1 cellular context compared by ENCODE assay signal in the genomic region with DNA sequence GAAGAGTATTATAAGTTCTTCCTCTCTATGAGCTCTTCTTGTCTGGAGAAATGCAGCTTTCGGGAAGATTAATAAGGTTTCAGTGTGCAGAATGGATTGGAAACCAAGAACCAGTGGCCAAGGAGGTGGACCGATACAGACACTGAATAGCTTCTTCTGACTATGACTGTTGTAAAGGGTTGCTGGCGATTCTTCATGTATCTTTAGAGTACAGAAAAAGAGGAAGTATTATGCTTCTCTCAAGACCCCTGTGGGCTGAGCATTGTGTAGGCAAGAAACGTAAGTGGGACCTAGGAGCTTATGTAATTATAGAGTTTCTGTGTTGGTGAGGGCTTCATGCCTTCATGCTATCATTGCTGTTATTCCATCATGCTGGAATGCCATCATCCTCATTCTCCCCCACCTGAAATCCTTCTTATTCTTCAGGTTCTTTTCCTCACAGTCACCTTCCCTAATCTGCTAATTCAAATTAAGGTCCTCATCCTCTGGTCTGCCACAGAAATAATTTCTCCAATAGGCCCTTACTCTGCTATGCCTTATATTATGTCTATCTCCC.
TF ChIP-seq lines count a peak whose summit lies in the region.

No MANE protein-coding gene starts in this region.

TF ChIP-seq in GM12878, 131 proteins besides CTCF, POLR2A, EP300 and RAD21 (continued from another document and continues in another):
- TF ChIP-seq, protein P1, sequence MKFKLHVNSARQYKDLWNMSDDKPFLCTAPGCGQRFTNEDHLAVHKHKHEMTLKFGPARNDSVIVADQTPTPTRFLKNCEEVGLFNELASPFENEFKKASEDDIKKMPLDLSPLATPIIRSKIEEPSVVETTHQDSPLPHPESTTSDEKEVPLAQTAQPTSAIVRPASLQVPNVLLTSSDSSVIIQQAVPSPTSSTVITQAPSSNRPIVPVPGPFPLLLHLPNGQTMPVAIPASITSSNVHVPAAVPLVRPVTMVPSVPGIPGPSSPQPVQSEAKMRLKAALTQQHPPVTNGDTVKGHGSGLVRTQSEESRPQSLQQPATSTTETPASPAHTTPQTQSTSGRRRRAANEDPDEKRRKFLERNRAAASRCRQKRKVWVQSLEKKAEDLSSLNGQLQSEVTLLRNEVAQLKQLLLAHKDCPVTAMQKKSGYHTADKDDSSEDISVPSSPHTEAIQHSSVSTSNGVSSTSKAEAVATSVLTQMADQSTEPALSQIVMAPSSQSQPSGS (IDR thresholded peaks at IDR 0.05; ENCODE audit: low read length), result peak; percentile 70; the same call in 1 of the 2 replicates
- no peak for TF ChIP-seq BRCA1 (IDR thresholded peaks at IDR 0.05; ENCODE audit: low read depth, low read length)
- TF ChIP-seq RFX5 (IDR thresholded peaks at IDR 0.05; ENCODE audit: low read depth, low read length), result no peak
- TF ChIP-seq, protein P2, sequence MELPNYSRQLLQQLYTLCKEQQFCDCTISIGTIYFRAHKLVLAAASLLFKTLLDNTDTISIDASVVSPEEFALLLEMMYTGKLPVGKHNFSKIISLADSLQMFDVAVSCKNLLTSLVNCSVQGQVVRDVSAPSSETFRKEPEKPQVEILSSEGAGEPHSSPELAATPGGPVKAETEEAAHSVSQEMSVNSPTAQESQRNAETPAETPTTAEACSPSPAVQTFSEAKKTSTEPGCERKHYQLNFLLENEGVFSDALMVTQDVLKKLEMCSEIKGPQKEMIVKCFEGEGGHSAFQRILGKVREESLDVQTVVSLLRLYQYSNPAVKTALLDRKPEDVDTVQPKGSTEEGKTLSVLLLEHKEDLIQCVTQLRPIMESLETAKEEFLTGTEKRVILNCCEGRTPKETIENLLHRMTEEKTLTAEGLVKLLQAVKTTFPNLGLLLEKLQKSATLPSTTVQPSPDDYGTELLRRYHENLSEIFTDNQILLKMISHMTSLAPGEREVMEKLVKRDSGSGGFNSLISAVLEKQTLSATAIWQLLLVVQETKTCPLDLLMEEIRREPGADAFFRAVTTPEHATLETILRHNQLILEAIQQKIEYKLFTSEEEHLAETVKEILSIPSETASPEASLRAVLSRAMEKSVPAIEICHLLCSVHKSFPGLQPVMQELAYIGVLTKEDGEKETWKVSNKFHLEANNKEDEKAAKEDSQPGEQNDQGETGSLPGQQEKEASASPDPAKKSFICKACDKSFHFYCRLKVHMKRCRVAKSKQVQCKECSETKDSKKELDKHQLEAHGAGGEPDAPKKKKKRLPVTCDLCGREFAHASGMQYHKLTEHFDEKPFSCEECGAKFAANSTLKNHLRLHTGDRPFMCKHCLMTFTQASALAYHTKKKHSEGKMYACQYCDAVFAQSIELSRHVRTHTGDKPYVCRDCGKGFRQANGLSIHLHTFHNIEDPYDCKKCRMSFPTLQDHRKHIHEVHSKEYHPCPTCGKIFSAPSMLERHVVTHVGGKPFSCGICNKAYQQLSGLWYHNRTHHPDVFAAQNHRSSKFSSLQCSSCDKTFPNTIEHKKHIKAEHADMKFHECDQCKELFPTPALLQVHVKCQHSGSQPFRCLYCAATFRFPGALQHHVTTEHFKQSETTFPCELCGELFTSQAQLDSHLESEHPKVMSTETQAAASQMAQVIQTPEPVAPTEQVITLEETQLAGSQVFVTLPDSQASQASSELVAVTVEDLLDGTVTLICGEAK (IDR thresholded peaks at IDR 0.05; ENCODE audit: borderline replicate concordance), result no peak
- TF ChIP-seq, protein P3, sequence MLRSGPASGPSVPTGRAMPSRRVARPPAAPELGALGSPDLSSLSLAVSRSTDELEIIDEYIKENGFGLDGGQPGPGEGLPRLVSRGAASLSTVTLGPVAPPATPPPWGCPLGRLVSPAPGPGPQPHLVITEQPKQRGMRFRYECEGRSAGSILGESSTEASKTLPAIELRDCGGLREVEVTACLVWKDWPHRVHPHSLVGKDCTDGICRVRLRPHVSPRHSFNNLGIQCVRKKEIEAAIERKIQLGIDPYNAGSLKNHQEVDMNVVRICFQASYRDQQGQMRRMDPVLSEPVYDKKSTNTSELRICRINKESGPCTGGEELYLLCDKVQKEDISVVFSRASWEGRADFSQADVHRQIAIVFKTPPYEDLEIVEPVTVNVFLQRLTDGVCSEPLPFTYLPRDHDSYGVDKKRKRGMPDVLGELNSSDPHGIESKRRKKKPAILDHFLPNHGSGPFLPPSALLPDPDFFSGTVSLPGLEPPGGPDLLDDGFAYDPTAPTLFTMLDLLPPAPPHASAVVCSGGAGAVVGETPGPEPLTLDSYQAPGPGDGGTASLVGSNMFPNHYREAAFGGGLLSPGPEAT (IDR thresholded peaks at IDR 0.05; ENCODE audit: low read depth), result peak; percentile 67; the same call in 1 of the 2 replicates
- no peak for TF ChIP-seq CHD4 (IDR thresholded peaks at IDR 0.05)
- TF ChIP-seq STAT3 (IDR thresholded peaks at IDR 0.05; ENCODE audit: low read depth, low read length), result no peak
- TF ChIP-seq MTA3 (IDR thresholded peaks at IDR 0.05; ENCODE audit: borderline replicate concordance, low read length), result peak; percentile 47; the same call in 1 of the 2 replicates
- TF ChIP-seq NR2C1 (IDR thresholded peaks at IDR 0.05), result no peak
- no peak for TF ChIP-seq EZH2 (IDR thresholded peaks at IDR 0.05; ENCODE audit: borderline replicate concordance, control insufficient read depth, low read depth, low read length)
- TF ChIP-seq SIX5 (IDR thresholded peaks at IDR 0.05; ENCODE audit: low read depth, low read length, severe bottlenecking), result no peak
- no peak for TF ChIP-seq CEBPB (IDR thresholded peaks at IDR 0.05; ENCODE audit: borderline replicate concordance in 1 of 2, low read depth in 2 of 2, low read length in 2 of 2)
- TF ChIP-seq NBN (IDR thresholded peaks at IDR 0.05), result no peak
- no peak for TF ChIP-seq ZBED1 (IDR thresholded peaks at IDR 0.05; ENCODE audit: borderline replicate concordance)
- no peak for TF ChIP-seq ZNF384 (IDR thresholded peaks at IDR 0.05; ENCODE audit: borderline replicate concordance, low read depth, low read length)
- TF ChIP-seq NR2C2 (IDR thresholded peaks at IDR 0.05; ENCODE audit: borderline replicate concordance, control insufficient read depth, insufficient read length, low read depth), result no peak
- TF ChIP-seq ZNF622 (IDR thresholded peaks at IDR 0.05), result no peak
- peak; percentile 60; the same call in 1 of the 2 replicates for TF ChIP-seq EED (IDR thresholded peaks at IDR 0.05; ENCODE audit: low read depth)
- no peak for TF ChIP-seq SIN3A (IDR thresholded peaks at IDR 0.05; ENCODE audit: low read depth, low read length)
- TF ChIP-seq KLF5 (IDR thresholded peaks at IDR 0.05; ENCODE audit: partially characterized antibody), result no peak
- no peak for TF ChIP-seq SMAD1 (IDR thresholded peaks at IDR 0.05; ENCODE audit: low read depth, partially characterized antibody)
- TF ChIP-seq, protein P4, sequence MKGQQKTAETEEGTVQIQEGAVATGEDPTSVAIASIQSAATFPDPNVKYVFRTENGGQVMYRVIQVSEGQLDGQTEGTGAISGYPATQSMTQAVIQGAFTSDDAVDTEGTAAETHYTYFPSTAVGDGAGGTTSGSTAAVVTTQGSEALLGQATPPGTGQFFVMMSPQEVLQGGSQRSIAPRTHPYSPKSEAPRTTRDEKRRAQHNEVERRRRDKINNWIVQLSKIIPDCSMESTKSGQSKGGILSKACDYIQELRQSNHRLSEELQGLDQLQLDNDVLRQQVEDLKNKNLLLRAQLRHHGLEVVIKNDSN (IDR thresholded peaks at IDR 0.05; ENCODE audit: borderline replicate concordance, extremely low read length, insufficient read depth, low read depth, low read length), result no peak
- TF ChIP-seq, protein P5, sequence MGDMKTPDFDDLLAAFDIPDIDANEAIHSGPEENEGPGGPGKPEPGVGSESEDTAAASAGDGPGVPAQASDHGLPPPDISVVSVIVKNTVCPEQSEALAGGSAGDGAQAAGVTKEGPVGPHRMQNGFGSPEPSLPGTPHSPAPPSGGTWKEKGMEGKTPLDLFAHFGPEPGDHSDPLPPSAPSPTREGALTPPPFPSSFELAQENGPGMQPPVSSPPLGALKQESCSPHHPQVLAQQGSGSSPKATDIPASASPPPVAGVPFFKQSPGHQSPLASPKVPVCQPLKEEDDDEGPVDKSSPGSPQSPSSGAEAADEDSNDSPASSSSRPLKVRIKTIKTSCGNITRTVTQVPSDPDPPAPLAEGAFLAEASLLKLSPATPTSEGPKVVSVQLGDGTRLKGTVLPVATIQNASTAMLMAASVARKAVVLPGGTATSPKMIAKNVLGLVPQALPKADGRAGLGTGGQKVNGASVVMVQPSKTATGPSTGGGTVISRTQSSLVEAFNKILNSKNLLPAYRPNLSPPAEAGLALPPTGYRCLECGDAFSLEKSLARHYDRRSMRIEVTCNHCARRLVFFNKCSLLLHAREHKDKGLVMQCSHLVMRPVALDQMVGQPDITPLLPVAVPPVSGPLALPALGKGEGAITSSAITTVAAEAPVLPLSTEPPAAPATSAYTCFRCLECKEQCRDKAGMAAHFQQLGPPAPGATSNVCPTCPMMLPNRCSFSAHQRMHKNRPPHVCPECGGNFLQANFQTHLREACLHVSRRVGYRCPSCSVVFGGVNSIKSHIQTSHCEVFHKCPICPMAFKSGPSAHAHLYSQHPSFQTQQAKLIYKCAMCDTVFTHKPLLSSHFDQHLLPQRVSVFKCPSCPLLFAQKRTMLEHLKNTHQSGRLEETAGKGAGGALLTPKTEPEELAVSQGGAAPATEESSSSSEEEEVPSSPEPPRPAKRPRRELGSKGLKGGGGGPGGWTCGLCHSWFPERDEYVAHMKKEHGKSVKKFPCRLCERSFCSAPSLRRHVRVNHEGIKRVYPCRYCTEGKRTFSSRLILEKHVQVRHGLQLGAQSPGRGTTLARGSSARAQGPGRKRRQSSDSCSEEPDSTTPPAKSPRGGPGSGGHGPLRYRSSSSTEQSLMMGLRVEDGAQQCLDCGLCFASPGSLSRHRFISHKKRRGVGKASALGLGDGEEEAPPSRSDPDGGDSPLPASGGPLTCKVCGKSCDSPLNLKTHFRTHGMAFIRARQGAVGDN (IDR thresholded peaks at IDR 0.05), result no peak
- TF ChIP-seq, protein P6, sequence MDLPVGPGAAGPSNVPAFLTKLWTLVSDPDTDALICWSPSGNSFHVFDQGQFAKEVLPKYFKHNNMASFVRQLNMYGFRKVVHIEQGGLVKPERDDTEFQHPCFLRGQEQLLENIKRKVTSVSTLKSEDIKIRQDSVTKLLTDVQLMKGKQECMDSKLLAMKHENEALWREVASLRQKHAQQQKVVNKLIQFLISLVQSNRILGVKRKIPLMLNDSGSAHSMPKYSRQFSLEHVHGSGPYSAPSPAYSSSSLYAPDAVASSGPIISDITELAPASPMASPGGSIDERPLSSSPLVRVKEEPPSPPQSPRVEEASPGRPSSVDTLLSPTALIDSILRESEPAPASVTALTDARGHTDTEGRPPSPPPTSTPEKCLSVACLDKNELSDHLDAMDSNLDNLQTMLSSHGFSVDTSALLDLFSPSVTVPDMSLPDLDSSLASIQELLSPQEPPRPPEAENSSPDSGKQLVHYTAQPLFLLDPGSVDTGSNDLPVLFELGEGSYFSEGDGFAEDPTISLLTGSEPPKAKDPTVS (IDR thresholded peaks at IDR 0.05; ENCODE audit: low read depth, low read length), result no peak
- TF ChIP-seq, protein P7, sequence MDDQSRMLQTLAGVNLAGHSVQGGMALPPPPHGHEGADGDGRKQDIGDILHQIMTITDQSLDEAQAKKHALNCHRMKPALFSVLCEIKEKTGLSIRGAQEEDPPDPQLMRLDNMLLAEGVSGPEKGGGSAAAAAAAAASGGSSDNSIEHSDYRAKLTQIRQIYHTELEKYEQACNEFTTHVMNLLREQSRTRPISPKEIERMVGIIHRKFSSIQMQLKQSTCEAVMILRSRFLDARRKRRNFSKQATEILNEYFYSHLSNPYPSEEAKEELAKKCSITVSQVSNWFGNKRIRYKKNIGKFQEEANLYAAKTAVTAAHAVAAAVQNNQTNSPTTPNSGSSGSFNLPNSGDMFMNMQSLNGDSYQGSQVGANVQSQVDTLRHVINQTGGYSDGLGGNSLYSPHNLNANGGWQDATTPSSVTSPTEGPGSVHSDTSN (IDR thresholded peaks at IDR 0.05; ENCODE audit: insufficient replicate concordance, low read depth, low read length), result no peak
- TF ChIP-seq ZZZ3 (IDR thresholded peaks at IDR 0.05; ENCODE audit: control insufficient read depth, insufficient read length, low read depth), result no peak
- TF ChIP-seq NFIC (IDR thresholded peaks at IDR 0.05; ENCODE audit: low read depth, low read length), result peak; percentile 22; the same call in 1 of the 2 replicates
- TF ChIP-seq ETV6 (conservative IDR thresholded peaks at IDR 0.05 in 1 of 2, IDR thresholded peaks at IDR 0.05 in 1 of 2; ENCODE audit: borderline replicate concordance in 1 of 2, low read depth in 1 of 2), result no peak
- no peak for TF ChIP-seq SMAD5 (IDR thresholded peaks at IDR 0.05; ENCODE audit: low read depth)
- TF ChIP-seq, protein P8, sequence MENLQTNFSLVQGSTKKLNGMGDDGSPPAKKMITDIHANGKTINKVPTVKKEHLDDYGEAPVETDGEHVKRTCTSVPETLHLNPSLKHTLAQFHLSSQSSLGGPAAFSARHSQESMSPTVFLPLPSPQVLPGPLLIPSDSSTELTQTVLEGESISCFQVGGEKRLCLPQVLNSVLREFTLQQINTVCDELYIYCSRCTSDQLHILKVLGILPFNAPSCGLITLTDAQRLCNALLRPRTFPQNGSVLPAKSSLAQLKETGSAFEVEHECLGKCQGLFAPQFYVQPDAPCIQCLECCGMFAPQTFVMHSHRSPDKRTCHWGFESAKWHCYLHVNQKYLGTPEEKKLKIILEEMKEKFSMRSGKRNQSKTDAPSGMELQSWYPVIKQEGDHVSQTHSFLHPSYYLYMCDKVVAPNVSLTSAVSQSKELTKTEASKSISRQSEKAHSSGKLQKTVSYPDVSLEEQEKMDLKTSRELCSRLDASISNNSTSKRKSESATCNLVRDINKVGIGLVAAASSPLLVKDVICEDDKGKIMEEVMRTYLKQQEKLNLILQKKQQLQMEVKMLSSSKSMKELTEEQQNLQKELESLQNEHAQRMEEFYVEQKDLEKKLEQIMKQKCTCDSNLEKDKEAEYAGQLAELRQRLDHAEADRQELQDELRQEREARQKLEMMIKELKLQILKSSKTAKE (IDR thresholded peaks at IDR 0.05; ENCODE audit: low read depth, poor library complexity, severe bottlenecking), result no peak
- no peak for TF ChIP-seq CBFB (IDR thresholded peaks at IDR 0.05; ENCODE audit: low read depth)
- no peak for TF ChIP-seq NFXL1 (IDR thresholded peaks at IDR 0.05; ENCODE audit: borderline replicate concordance)
- TF ChIP-seq, protein P9, sequence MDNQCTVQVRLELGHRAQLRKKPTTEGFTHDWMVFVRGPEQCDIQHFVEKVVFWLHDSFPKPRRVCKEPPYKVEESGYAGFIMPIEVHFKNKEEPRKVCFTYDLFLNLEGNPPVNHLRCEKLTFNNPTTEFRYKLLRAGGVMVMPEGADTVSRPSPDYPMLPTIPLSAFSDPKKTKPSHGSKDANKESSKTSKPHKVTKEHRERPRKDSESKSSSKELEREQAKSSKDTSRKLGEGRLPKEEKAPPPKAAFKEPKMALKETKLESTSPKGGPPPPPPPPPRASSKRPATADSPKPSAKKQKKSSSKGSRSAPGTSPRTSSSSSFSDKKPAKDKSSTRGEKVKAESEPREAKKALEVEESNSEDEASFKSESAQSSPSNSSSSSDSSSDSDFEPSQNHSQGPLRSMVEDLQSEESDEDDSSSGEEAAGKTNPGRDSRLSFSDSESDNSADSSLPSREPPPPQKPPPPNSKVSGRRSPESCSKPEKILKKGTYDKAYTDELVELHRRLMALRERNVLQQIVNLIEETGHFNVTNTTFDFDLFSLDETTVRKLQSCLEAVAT (IDR thresholded peaks at IDR 0.05), result no peak
- TF ChIP-seq IKZF1 (conservative IDR thresholded peaks at IDR 0.05), result peak; percentile 74
- no peak for TF ChIP-seq RELA (IDR thresholded peaks at IDR 0.05; ENCODE audit: borderline replicate concordance, partially characterized antibody)
